In genomic region chr13:37155613-37156097, GRCh38 we compare ENCODE assay signal across 1 cellular context.
TF ChIP-seq lines count a peak whose summit lies in the region.

No MANE protein-coding gene starts in this region.

TF ChIP-seq in HEK293, 187 proteins besides CTCF, POLR2A, EP300 and RAD21 (continued from another document):
- TF ChIP-seq PRDM10 (tag by site-specific recombination; IDR thresholded peaks at IDR 0.05) (0 out of 2 replicates have a peak, but pooled peaks have one; percentile 23), ZSCAN30 (tag by site-specific recombination; IDR thresholded peaks at IDR 0.05) (0 out of 2 replicates have a peak, but pooled peaks have one; percentile 5), ZFP69B (tag by site-specific recombination; IDR thresholded peaks at IDR 0.05) (peak; percentile 44; the same call in 1 of the 2 replicates), ZNF423 (tag by site-specific recombination; IDR thresholded peaks at IDR 0.05) (peak; percentile 74), ZNF362 (tag by site-specific recombination; IDR thresholded peaks at IDR 0.05) (peak; percentile 86), ZNF561 (tag by site-specific recombination; IDR thresholded peaks at IDR 0.05; ENCODE audit: borderline replicate concordance) (0 out of 2 replicates have a peak, but pooled peaks have one; percentile 44), ZBTB17 (tag by site-specific recombination; IDR thresholded peaks at IDR 0.05) (peak; percentile 70), ZNF391 (tag by site-specific recombination; IDR thresholded peaks at IDR 0.05; ENCODE audit: borderline replicate concordance, low read depth) (peak; percentile 23; the same call in 1 of the 2 replicates), ZBTB48 (tag by site-specific recombination; IDR thresholded peaks at IDR 0.05) (peak; percentile 76), ZNF335 (tag by site-specific recombination; conservative IDR thresholded peaks at IDR 0.05) (peak; percentile 64), ZNF501 (tag by site-specific recombination; IDR thresholded peaks at IDR 0.05) (0 out of 2 replicates have a peak, but pooled peaks have one; percentile 52), ZNF366 (tag by site-specific recombination; conservative IDR thresholded peaks at IDR 0.05) (peak; percentile 95), PRDM1 (tag by site-specific recombination; IDR thresholded peaks at IDR 0.05) (peak; percentile 96), ZNF518A (tag by site-specific recombination; conservative IDR thresholded peaks at IDR 0.05; ENCODE audit: low read depth) (0 out of 2 replicates have a peak, but pooled peaks have one; percentile 31), ZFHX2 (tag by site-specific recombination; conservative IDR thresholded peaks at IDR 0.05) (peak; percentile 73), PATZ1 (tag by site-specific recombination; IDR thresholded peaks at IDR 0.05) (0 out of 2 replicates have a peak, but pooled peaks have one; percentile 38), WT1 (tag by site-specific recombination; IDR thresholded peaks at IDR 0.05) (peak; percentile 48), ZXDB (tag by site-specific recombination; IDR thresholded peaks at IDR 0.05) (0 out of 2 replicates have a peak, but pooled peaks have one; percentile 13), ZNF341 (tag by site-specific recombination; IDR thresholded peaks at IDR 0.05; ENCODE audit: low read depth) (peak; percentile 81), ZNF24 (tag by site-specific recombination; IDR thresholded peaks at IDR 0.05) (peak; percentile 98), YY1 (tag by site-specific recombination; IDR thresholded peaks at IDR 0.05) (peak; percentile 78), SP3 (tag by site-specific recombination; IDR thresholded peaks at IDR 0.05) (0 out of 2 replicates have a peak, but pooled peaks have one; percentile 22)
